7 cellular contexts compared by ENCODE assay signal in genomic region chr18:31722369-31722957, GRCh38. TPM values are rescaled to one million over a fixed set of nuclear protein-coding genes. Genes with fewer than 3 reads are reported as not detected.
A peak's percentile ranks its signal among the peaks of the same experiment; 100 is the strongest.
DNase-seq lines count a peak whose midpoint lies in the region; ATAC-seq, FAIRE-seq and TF ChIP-seq lines count a peak whose summit lies in the region.

No MANE protein-coding gene starts in this region.

- H3K4me3 Mint-ChIP-seq in activated naive CD8-positive, alpha-beta T cell treated with anti-CD3 and anti-CD28 coated beads, Interleukin-2, amount 50 U/mL, for 24 hours: no peak overlapping the region

- H3K4me3 ChIP-seq in retinal pigment epithelial cell (ENCODE audit: low read length): no peak overlapping the region

- H3K9me3 Mint-ChIP-seq in activated naive CD8-positive, alpha-beta T cell treated with anti-CD3 and anti-CD28 coated beads, Interleukin-2, amount 50 U/mL, for 24 hours: peaks cover 8% of the 10 kb centered on the region

- peaks cover 23% of the 10 kb centered on the region for H3K27me3 Mint-ChIP-seq in activated naive CD8-positive, alpha-beta T cell treated with anti-CD3 and anti-CD28 coated beads, Interleukin-2, amount 50 U/mL, for 24 hours

- peaks cover 1% of the 10 kb centered on the region for H3K4me1 Mint-ChIP-seq in activated naive CD8-positive, alpha-beta T cell treated with anti-CD3 and anti-CD28 coated beads, Interleukin-2, amount 50 U/mL, for 24 hours

- FAIRE-seq in GM12891 (lab: Jason Lieb, UNC): peak; percentile 92

- DNase-seq in GM12891 (ENCODE audit: insufficient read length, low spot score) (peak; percentile 56), MV-4-11 (lab: John Stamatoyannopoulos, UW) (peak; percentile 66), SKM-1 (lab: John Stamatoyannopoulos, UW; ENCODE audit: unreplicated experiment) (peak; percentile 41), left cardiac atrium (peak; percentile 79), retinal pigment epithelial cell (ENCODE audit: low read depth) (no peak)
- DNase-seq in activated naive CD8-positive, alpha-beta T cell treated with anti-CD3 and anti-CD28 coated beads, Interleukin-2, amount 50 U/mL, for 24 hours: peak; percentile 78

- peak; percentile 92 for TF ChIP-seq CTCF in retinal pigment epithelial cell (conservative IDR thresholded peaks at IDR 0.05; ENCODE audit: low read depth, low read length)

- ATAC-seq in HG02571 (IDR thresholded peaks at IDR 0.05; ENCODE audit: unreplicated experiment): peak; percentile 94
- peak; percentile 86 for ATAC-seq in activated naive CD8-positive, alpha-beta T cell treated with anti-CD3 and anti-CD28 coated beads, Interleukin-2, amount 50 U/mL, for 24 hours
- peak; percentile 79 to 89 for ATAC-seq in left cardiac atrium

- no peaks in the 10 kb centered on the region for H3K36me3 Mint-ChIP-seq in activated naive CD8-positive, alpha-beta T cell treated with anti-CD3 and anti-CD28 coated beads, Interleukin-2, amount 50 U/mL, for 24 hours (ENCODE audit: low read depth)

- H3K27ac Mint-ChIP-seq in activated naive CD8-positive, alpha-beta T cell treated with anti-CD3 and anti-CD28 coated beads, Interleukin-2, amount 50 U/mL, for 24 hours: no peak overlapping the region

- no peak for TF ChIP-seq POLR2A in GM12891 (IDR thresholded peaks at IDR 0.05; ENCODE audit: low read depth, low read length)

- intact Hi-C loops in left cardiac atrium (cut with DNase I): loop anchor here (2.0 to 10.0 kb wide), 2 partner anchors 166 to 168 kb away; no protein-coding TSS in a partner anchor

TF ChIP-seq in GM12891, 5 proteins besides CTCF, POLR2A, EP300 and RAD21:
- no peak for TF ChIP-seq PAX5 (IDR thresholded peaks at IDR 0.05; ENCODE audit: insufficient read depth, low read length, severe bottlenecking)
- TF ChIP-seq POLR2AphosphoS5 (IDR thresholded peaks at IDR 0.05; ENCODE audit: low read depth, low read length): no peak
- TF ChIP-seq SPI1 (IDR thresholded peaks at IDR 0.05; ENCODE audit: low read depth, low read length): no peak
- TF ChIP-seq POU2F2 (IDR thresholded peaks at IDR 0.05; ENCODE audit: low read depth, low read length): no peak
- TF ChIP-seq TAF1 (IDR thresholded peaks at IDR 0.05; ENCODE audit: low read depth, low read length): no peak

RNA-seq across cellular contexts. Expression of gene B4GALT6, which starts 38.1 kb away (rescaled TPM):
- polyA plus RNA-seq in GM12891 (2012; ENCODE audit: low read depth, missing spikeins): 14.9 TPM
- total RNA-seq in left cardiac atrium: 10 to 100 TPM in 1 of 2 donors, 1 to 10 TPM in 1; 7.9 to 12.0 TPM

RNA-seq across cellular contexts. Expression of gene SLC25A52, which starts 38.2 kb away (rescaled TPM):
- polyA plus RNA-seq in GM12891 (2012; ENCODE audit: low read depth, missing spikeins): not detected
- not detected for total RNA-seq in left cardiac atrium
